8 cellular contexts compared by ENCODE assay signal in the genomic region with DNA sequence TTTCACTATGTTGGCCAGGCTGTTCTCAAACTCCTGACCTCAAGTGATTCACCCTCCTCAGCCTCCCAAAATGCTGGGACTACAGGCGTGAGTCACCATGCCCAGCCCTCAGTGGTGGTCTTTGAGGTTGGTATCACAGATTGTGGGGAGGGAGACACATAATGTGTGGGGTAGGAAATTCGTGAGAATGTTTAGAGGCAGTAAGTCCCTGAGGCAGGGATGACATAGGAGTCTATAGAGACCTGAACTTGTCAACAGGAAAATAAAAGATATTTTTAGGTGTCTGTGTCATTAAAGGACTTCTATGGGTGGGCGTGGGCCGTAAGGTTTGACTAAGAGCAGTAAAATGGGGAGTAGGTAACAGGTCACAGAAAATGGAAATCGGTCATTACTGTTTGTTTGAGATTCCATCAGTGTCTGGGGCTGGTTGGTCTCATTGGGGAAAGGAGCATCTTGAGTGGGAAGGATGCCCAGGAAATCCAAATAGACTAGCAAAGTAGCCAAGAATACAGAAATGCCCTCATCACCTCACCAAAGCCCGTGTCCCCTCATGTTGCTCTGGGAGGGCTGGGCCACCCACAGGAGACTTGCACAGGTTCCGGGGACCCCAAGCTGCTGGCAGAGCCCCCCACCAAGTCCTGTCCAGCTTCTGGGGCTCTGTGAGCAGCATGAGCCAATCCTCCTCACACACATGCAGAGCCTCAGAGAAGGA.
A peak's percentile ranks its signal among the peaks of the same experiment; 100 is the strongest.
DNase-seq lines count a peak whose midpoint lies in the region; ATAC-seq and TF ChIP-seq lines count a peak whose summit lies in the region.

No MANE protein-coding gene starts in this region.

- TF ChIP-seq POLR2A in uterus (IDR thresholded peaks at IDR 0.05) (no peak), tibial nerve (IDR thresholded peaks at IDR 0.05) (no peak)

- 73% methylated on average over 7 of the region's 7 CpGs for WGBS in tibial nerve, 2 donors

- H3K27me3 Mint-ChIP-seq in activated CD4-positive, alpha-beta T cell treated with anti-CD3 and anti-CD28 coated beads, Interleukin-2, amount 10 ng/mL, durations not matched to agents 24 days and 14 days: peaks cover 2% of the 10 kb centered on the region

- intact Hi-C loops in activated CD4-positive, alpha-beta T cell treated with anti-CD3 and anti-CD28 coated beads, Interleukin-2, amount 10 ng/mL, durations not matched to agents 24 days and 14 days (cut with micrococcal nuclease): loop anchor here (1.0 to 5.0 kb wide), 6 partner anchors 9 to 295 kb away; no protein-coding TSS in a partner anchor
- intact Hi-C loops in uterus (cut with DNase I; ENCODE audit: low total_unique reads): no loop called here

- H3K27ac ChIP-seq in brain microvascular endothelial cell: peak overlapping the region; percentile 36
- H3K27ac ChIP-seq in uterus: no peak overlapping the region
- H3K27ac ChIP-seq in tibial nerve: no peak overlapping the region

- peak; percentile 84 for DNase-seq in activated CD4-positive, alpha-beta T cell treated with anti-CD3 and anti-CD28 coated beads, Interleukin-2, amount 10 ng/mL, durations not matched to agents 24 days and 14 days
- DNase-seq in brain microvascular endothelial cell: peak; percentile 82
- DNase-seq in stimulated activated CD8-positive, alpha-beta memory T cell treated with anti-CD3 and anti-CD28 coated beads, Interleukin-4, amount 100 ng/mL, for 4 hours (ENCODE audit: low read depth in 2 of 2, low spot score in 1 of 2): peak; percentile 42 to 67
- no peak for DNase-seq in uterus
- no peak for DNase-seq in tibial nerve (ENCODE audit: low spot score in 2 of 2)
- no peak for DNase-seq in SIG-M5 treated with dmso at 0.1 percent for 504 hours (lab: John Stamatoyannopoulos, UW; ENCODE audit: unreplicated experiment)
- DNase-seq in mucosa of gallbladder (ENCODE audit: low spot score): no peak

- TF ChIP-seq CTCF in brain microvascular endothelial cell (IDR thresholded peaks at IDR 0.05; ENCODE audit: low read depth, low read length, missing control alignments) (no peak), uterus (IDR thresholded peaks at IDR 0.05) (no peak), tibial nerve (IDR thresholded peaks at IDR 0.05) (no peak)

- H3K36me3 Mint-ChIP-seq in activated CD4-positive, alpha-beta T cell treated with anti-CD3 and anti-CD28 coated beads, Interleukin-2, amount 10 ng/mL, durations not matched to agents 24 days and 14 days (ENCODE audit: low read depth): peaks cover 14% of the 10 kb centered on the region

- no peak overlapping the region for H3K4me3 ChIP-seq in brain microvascular endothelial cell (ENCODE audit: low read depth, low read length)
- no peak overlapping the region for H3K4me3 ChIP-seq in uterus
- no peak overlapping the region for H3K4me3 ChIP-seq in tibial nerve

- TF ChIP-seq EP300 in tibial nerve (IDR thresholded peaks at IDR 0.05): no peak

- H3K36me3 ChIP-seq in brain microvascular endothelial cell (replicated peaks) (no peaks in the 10 kb centered on the region), uterus (no peaks in the 10 kb centered on the region), tibial nerve (no peaks in the 10 kb centered on the region)

- H3K4me1 ChIP-seq in uterus: no peaks in the 10 kb centered on the region
- peaks cover 0 to 31% (median 15%) of the 10 kb centered on the region in 4 donors for H3K4me1 ChIP-seq in tibial nerve

- in situ Hi-C loops in brain microvascular endothelial cell (cut with HindIII; ENCODE audit: low pct_ligation_motif_present, low sequenced_read_pairs): no loop called here

- peak; percentile 28 for ATAC-seq in HG02852 (IDR thresholded peaks at IDR 0.05; ENCODE audit: unreplicated experiment)

- H3K4me1 Mint-ChIP-seq in activated CD4-positive, alpha-beta T cell treated with anti-CD3 and anti-CD28 coated beads, Interleukin-2, amount 10 ng/mL, durations not matched to agents 24 days and 14 days: peaks cover 69% of the 10 kb centered on the region

- no peaks in the 10 kb centered on the region for H3K27me3 ChIP-seq in brain microvascular endothelial cell (replicated peaks)
- no peaks in the 10 kb centered on the region for H3K27me3 ChIP-seq in uterus
- no peaks in the 10 kb centered on the region for H3K27me3 ChIP-seq in tibial nerve

- H3K27ac Mint-ChIP-seq in activated CD4-positive, alpha-beta T cell treated with anti-CD3 and anti-CD28 coated beads, Interleukin-2, amount 10 ng/mL, durations not matched to agents 24 days and 14 days: peak overlapping the region; percentile 97

- H3K4me3 Mint-ChIP-seq in activated CD4-positive, alpha-beta T cell treated with anti-CD3 and anti-CD28 coated beads, Interleukin-2, amount 10 ng/mL, durations not matched to agents 24 days and 14 days: peak overlapping the region; percentile 74

- H3K9me3 ChIP-seq in uterus: no peaks in the 10 kb centered on the region
- H3K9me3 ChIP-seq in tibial nerve: no peaks in the 10 kb centered on the region

- peaks cover 8% of the 10 kb centered on the region for H3K9me3 Mint-ChIP-seq in activated CD4-positive, alpha-beta T cell treated with anti-CD3 and anti-CD28 coated beads, Interleukin-2, amount 10 ng/mL, durations not matched to agents 24 days and 14 days

Comparison
In these comparisons a context has a peak if more than half of its experiments do, and no peak if none do; other contexts are left out.
1. DNase-seq: peak in activated CD4-positive, alpha-beta T cell treated with anti-CD3 and anti-CD28 coated beads, Interleukin-2, amount 10 ng/mL, durations not matched to agents 24 days and 14 days (single experiment), brain microvascular endothelial cell (single experiment) and stimulated activated CD8-positive, alpha-beta memory T cell treated with anti-CD3 and anti-CD28 coated beads, Interleukin-4, amount 100 ng/mL, for 4 hours (2 of 2); none in uterus (0 of 2), tibial nerve (0 of 2), SIG-M5 treated with dmso at 0.1 percent for 504 hours (single experiment) and mucosa of gallbladder (single experiment).